9 cellular contexts compared by ENCODE assay signal in the genomic region with DNA sequence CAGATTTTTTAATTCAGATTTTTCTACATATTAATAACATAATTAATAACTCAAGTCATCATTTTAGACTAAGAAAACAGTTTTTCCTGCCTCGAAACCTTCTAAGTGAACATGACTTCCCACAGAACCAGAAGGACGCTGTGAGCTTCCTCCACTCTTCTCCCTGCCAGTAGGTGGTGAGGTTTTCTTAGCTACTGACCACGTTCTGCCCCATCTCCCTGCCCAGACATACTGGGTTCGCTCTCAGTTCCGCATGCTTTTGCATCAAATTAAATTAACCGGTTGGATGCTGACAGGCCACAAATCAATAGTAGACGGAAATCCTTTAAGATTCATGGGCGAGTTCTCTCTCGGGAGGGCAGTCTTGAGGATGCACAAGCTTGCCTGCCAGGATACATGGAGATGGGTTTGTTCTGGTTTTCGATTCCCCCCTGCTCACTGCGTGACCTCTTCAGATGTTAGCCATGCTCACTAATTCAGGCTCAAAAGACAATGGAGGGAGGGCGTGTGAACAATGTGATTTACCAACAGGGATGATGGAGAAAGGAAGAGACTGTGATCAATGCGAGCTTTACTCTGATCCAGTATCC.
DNase-seq lines count a peak whose midpoint lies in the region; ATAC-seq, FAIRE-seq and TF ChIP-seq lines count a peak whose summit lies in the region.
"Had no signal": no experiment of that assay in that cellular context is flagged by ENCODE, and none has a peak within 500 bp of the region (broad histone marks: within the 10 kb centered on the region; RNA-seq: fewer than 3 reads in every experiment).

No MANE protein-coding gene starts in this region.

- TF ChIP-seq POLR2A in H1 (IDR thresholded peaks at IDR 0.05; ENCODE audit: control extremely low read depth in 1 of 2, low read depth in 2 of 2, low read length in 2 of 2) (no peak), prostate gland (IDR thresholded peaks at IDR 0.05) (no peak)

- H3K14ac ChIP-seq in H1 (ENCODE audit: insufficient read length), result no peak overlapping the region

- no peak overlapping the region for H3K23ac ChIP-seq in H1 (ENCODE audit: insufficient read length)

- no peak overlapping the region for H2BK20ac ChIP-seq in H1 (ENCODE audit: low read length)

- H3K4me1 ChIP-seq in H1 (replicated peaks in 1 of 4; ENCODE audit: control insufficient read depth in 3 of 4, insufficient read depth in 4 of 4, low read length in 3 of 4) (no peaks in the 10 kb centered on the region), prostate gland (replicated peaks) (no peaks in the 10 kb centered on the region), HAP-1 (no peaks in the 10 kb centered on the region)

- H3K36me3 Mint-ChIP-seq in natural killer cell, result no peaks in the 10 kb centered on the region

- no peak overlapping the region for H3K4me3 Mint-ChIP-seq in natural killer cell
- H3K4me3 Mint-ChIP-seq: T-helper 2 cell treated with Interferon-gamma antibody and Interleukin-4, amounts not matched to agents 5 μg/mL and 100 μg/mL, for 36 hours had no signal

- H3K27ac ChIP-seq in H1 (ENCODE audit: low read depth, low read length), result no peak overlapping the region
- no peak overlapping the region for H3K27ac ChIP-seq in prostate gland

- H2BK12ac ChIP-seq in H1 (ENCODE audit: low read depth, low read length), result 0 out of 2 replicates have a peak overlapping the region, but pooled peaks have one; percentile 27

- no peaks in the 10 kb centered on the region for H3K23me2 ChIP-seq in H1 (ENCODE audit: low read depth, low read length)

- H3K4ac ChIP-seq in H1 (replicated peaks; ENCODE audit: insufficient read length, low read depth, low read length), result no peak overlapping the region

- no peak overlapping the region for H2BK15ac ChIP-seq in H1 (ENCODE audit: low read length)

- no peak overlapping the region for H3K18ac ChIP-seq in H1 (ENCODE audit: extremely low read depth, low read length)

- peak; percentile 56 to 58 for TF ChIP-seq RAD21 in H1 (IDR thresholded peaks at IDR 0.05 in 1 of 2, conservative IDR thresholded peaks at IDR 0.05 in 1 of 2; ENCODE audit: low read depth in 2 of 2, low read length in 2 of 2)

- no peaks in the 10 kb centered on the region for H3K79me2 ChIP-seq in H1 (ENCODE audit: control insufficient read depth in 1 of 2, insufficient read depth in 2 of 2, low read length in 2 of 2)

- POLR2A ChIA-PET in H1 (lab: Charles Lee; ENCODE audit: partially characterized antibody), result no interaction called here

- intact Hi-C loops in prostate gland (cut with DNase I) (loop anchor here (10.0 kb wide), 1 partner anchor 303 kb away; no protein-coding TSS in a partner anchor), natural killer cell (cut with micrococcal nuclease) (no loop called here)

- no peaks in the 10 kb centered on the region for H3K9me3 Mint-ChIP-seq in natural killer cell
- H3K9me3 Mint-ChIP-seq: T-helper 2 cell treated with Interferon-gamma antibody and Interleukin-4, amounts not matched to agents 5 μg/mL and 100 μg/mL, for 36 hours had no signal

- in situ Hi-C loops in HAP-1 (cut with MboI; ENCODE audit: low sequenced_read_pairs), result no loop called here

- H3K4me3 ChIP-seq in H1 (ENCODE audit: extremely low read depth in 1 of 4, insufficient read depth in 2 of 4, low read depth in 3 of 4, low read length in 4 of 4) (no peak overlapping the region), prostate gland (no peak overlapping the region), HAP-1 (no peak overlapping the region)

- no peak overlapping the region for H4K91ac ChIP-seq in H1 (replicated peaks; ENCODE audit: insufficient read length, low read length)

- no peak overlapping the region for H4K8ac ChIP-seq in H1 (ENCODE audit: extremely low read depth, insufficient read depth, low read length)

- WGBS in H1 (ENCODE audit: extremely low coverage in 1 of 2, insufficient coverage in 1 of 2, insufficient read length in 1 of 2, insufficient replicate concordance in 2 of 2, low coverage in 1 of 2, low lambda C conversion rate in 2 of 2, missing lambda C conversion rate in 1 of 2), 2 experiments, result 84% methylated on average over 13 of the region's 13 CpGs; no CpG with 5 or more reads in 1 of the 2 experiments
- WGBS in prostate gland, result 30% methylated on average over 13 of the region's 13 CpGs

- H2AFZ ChIP-seq in H1 (ENCODE audit: low read length), result peak overlapping the region; percentile 61

- H2BK120ac ChIP-seq in H1 (replicated peaks; ENCODE audit: low read depth, low read length), result no peak overlapping the region

- no peaks in the 10 kb centered on the region for H3K79me1 ChIP-seq in H1 (ENCODE audit: low read depth, low read length)

- H2AK5ac ChIP-seq in H1 (ENCODE audit: low read depth, low read length), result no peak overlapping the region

- no peak overlapping the region for H3K56ac ChIP-seq in H1 (replicated peaks; ENCODE audit: insufficient read length, low read depth, low read length)

- no peaks in the 10 kb centered on the region for H3K27me3 ChIP-seq in H1 (replicated peaks in 1 of 4; ENCODE audit: control insufficient read depth in 3 of 4, extremely low read depth in 1 of 4, insufficient read depth in 3 of 4, low read length in 3 of 4)
- no peaks in the 10 kb centered on the region for H3K27me3 ChIP-seq in prostate gland (replicated peaks; ENCODE audit: insufficient read depth)
- no peaks in the 10 kb centered on the region for H3K27me3 ChIP-seq in HAP-1 (ENCODE audit: low read depth)

- no peaks in the 10 kb centered on the region for H4K20me1 ChIP-seq in H1 (replicated peaks in 1 of 2; ENCODE audit: control insufficient read depth in 1 of 2, insufficient read depth in 2 of 2, low read length in 2 of 2)

- H3K36me3 ChIP-seq in H1 (ENCODE audit: control insufficient read depth in 2 of 4, insufficient read depth in 4 of 4, low read length in 3 of 4), result no peaks in the 10 kb centered on the region
- H3K36me3 ChIP-seq in prostate gland, result no peaks in the 10 kb centered on the region
- no peaks in the 10 kb centered on the region for H3K36me3 ChIP-seq in HAP-1 (replicated peaks)

- peaks cover 0 to 5% of the 10 kb centered on the region in 2 donors for H3K4me1 Mint-ChIP-seq in natural killer cell

- no peak overlapping the region for H3K4me2 ChIP-seq in H1 (ENCODE audit: insufficient read depth in 1 of 2, low read depth in 2 of 2, low read length in 2 of 2)

- no peak overlapping the region for H3K9ac ChIP-seq in H1 (replicated peaks in 1 of 4; ENCODE audit: extremely low read depth in 1 of 4, low read depth in 3 of 4, low read length in 3 of 4)

- DNase-seq in LHCN-M2 (ENCODE audit: low read depth) (peak; percentile 13), H1 (ENCODE audit: low read depth in 1 of 2, low spot score in 2 of 2) (no peak), prostate gland (ENCODE audit: low spot score) (peak; percentile 22), NCI-H345 treated with DMSO at 0.1 percent for 48 hours (lab: John Stamatoyannopoulos, UW; ENCODE audit: unreplicated experiment) (no peak), natural killer cell (no peak), HAP-1 (ENCODE audit: low spot score in 2 of 2) (no peak)

- no peak overlapping the region for H2BK5ac ChIP-seq in H1 (ENCODE audit: low read depth, low read length)

- TF ChIP-seq EP300 in H1 (IDR thresholded peaks at IDR 0.05; ENCODE audit: borderline replicate concordance in 1 of 2, low read depth in 2 of 2, low read length in 2 of 2), result no peak

- CTCF ChIA-PET in H1 (lab: Charles Lee; ENCODE audit: partially characterized antibody), result interaction anchor here (0.6 to 1.2 kb wide), 3 partner anchors 9 to 438 kb away, joined by 3 read pairs; no protein-coding TSS in a partner anchor

- no peak overlapping the region for H4K5ac ChIP-seq in H1 (ENCODE audit: insufficient read length, low read depth, low read length)

- H3K9me3 ChIP-seq in H1 (ENCODE audit: insufficient read depth in 2 of 2, low read depth in 1 of 2, low read length in 1 of 2) (no peaks in the 10 kb centered on the region), prostate gland (no peaks in the 10 kb centered on the region), HAP-1 (no peaks in the 10 kb centered on the region)

- ATAC-seq in GM18498 (IDR thresholded peaks at IDR 0.05; ENCODE audit: unreplicated experiment) (peak; percentile 72), natural killer cell (no peak), HG03354 (IDR thresholded peaks at IDR 0.05; ENCODE audit: poor library complexity, severe bottlenecking, unreplicated experiment) (no peak)

- H3K27me3 Mint-ChIP-seq in natural killer cell (ENCODE audit: low read depth in 2 of 2), result peaks cover 0 to 26% of the 10 kb centered on the region in 2 donors

- TF ChIP-seq CTCF in H1 (IDR thresholded peaks at IDR 0.05; ENCODE audit: control extremely low read depth in 1 of 3, insufficient read depth in 1 of 3, low read depth in 1 of 3, low read length in 3 of 3) (peak in 2 of 3 experiments; percentile 39 to 42; a peak in 2 of 4 replicates), prostate gland (IDR thresholded peaks at IDR 0.05) (peak in 3 of 4 experiments; percentile 20 to 56 (median 39)), natural killer cell (IDR thresholded peaks at IDR 0.05) (no peak)

- no peak for FAIRE-seq in H1 (lab: Jason Lieb, UNC)

- H3K27ac Mint-ChIP-seq in natural killer cell, result no peak overlapping the region
- H3K27ac Mint-ChIP-seq: T-helper 2 cell treated with Interferon-gamma antibody and Interleukin-4, amounts not matched to agents 5 μg/mL and 100 μg/mL, for 36 hours had no signal

TF ChIP-seq in H1, 55 proteins besides CTCF, POLR2A, EP300 and RAD21 (continues in another document):
- no peak for TF ChIP-seq SIN3A (conservative IDR thresholded peaks at IDR 0.05 in 1 of 2, IDR thresholded peaks at IDR 0.05 in 1 of 2; ENCODE audit: low read depth in 1 of 2, low read length in 2 of 2)
- TF ChIP-seq, protein P1, sequence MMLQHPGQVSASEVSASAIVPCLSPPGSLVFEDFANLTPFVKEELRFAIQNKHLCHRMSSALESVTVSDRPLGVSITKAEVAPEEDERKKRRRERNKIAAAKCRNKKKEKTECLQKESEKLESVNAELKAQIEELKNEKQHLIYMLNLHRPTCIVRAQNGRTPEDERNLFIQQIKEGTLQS (IDR thresholded peaks at IDR 0.05; ENCODE audit: insufficient read depth, low read depth, low read length), result no peak
- no peak for TF ChIP-seq CHD2 (IDR thresholded peaks at IDR 0.05; ENCODE audit: low read length)
- no peak for TF ChIP-seq BCL11A (IDR thresholded peaks at IDR 0.05; ENCODE audit: low read depth in 2 of 2, low read length in 2 of 2)
- no peak for TF ChIP-seq HDAC2 (IDR thresholded peaks at IDR 0.05; ENCODE audit: borderline replicate concordance in 1 of 2, low read depth in 2 of 2, low read length in 2 of 2)
- TF ChIP-seq SUZ12 (IDR thresholded peaks at IDR 0.05; ENCODE audit: low read length), result no peak
- no peak for TF ChIP-seq TCF12 (IDR thresholded peaks at IDR 0.05; ENCODE audit: low read depth, low read length)
- no peak for TF ChIP-seq RFX5 (IDR thresholded peaks at IDR 0.05; ENCODE audit: borderline replicate concordance, low read depth, low read length)
- no peak for TF ChIP-seq POU5F1 (IDR thresholded peaks at IDR 0.05; ENCODE audit: low read depth, low read length)
- no peak for TF ChIP-seq YY1 (IDR thresholded peaks at IDR 0.05; ENCODE audit: low read depth, low read length)

Comparison
In these comparisons a context has a peak if more than half of its experiments do, and no peak if none do; other contexts are left out.
1. DNase-seq: peak in LHCN-M2 (single experiment) and prostate gland (single experiment); none in H1 (0 of 2), NCI-H345 treated with DMSO at 0.1 percent for 48 hours (single experiment), natural killer cell (single experiment) and HAP-1 (0 of 2).